ENCODE assay signal across 8 cellular contexts in the genomic region with DNA sequence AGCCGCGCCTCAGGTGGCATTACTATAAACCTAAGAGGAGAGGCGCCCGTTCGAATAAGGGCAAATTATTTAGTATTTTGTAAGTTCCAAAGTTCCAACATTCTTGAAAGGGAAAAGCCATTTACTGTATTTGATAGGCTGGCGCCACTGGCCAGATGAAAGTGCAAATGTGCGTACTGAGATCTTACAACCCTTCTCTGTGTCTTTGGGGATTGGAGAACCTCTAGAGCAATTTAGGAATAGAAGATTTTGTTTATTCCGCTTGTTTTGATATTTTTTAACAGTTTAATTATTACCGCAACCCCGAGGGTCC. TPM values are rescaled to one million over a fixed set of nuclear protein-coding genes. Genes with fewer than 3 reads are reported as not detected.
DNase-seq lines count a peak whose midpoint lies in the region; ATAC-seq and TF ChIP-seq lines count a peak whose summit lies in the region.

No MANE protein-coding gene starts in this region.

- DNase-seq in AG09309 (ENCODE audit: low read depth) = no peak
- DNase-seq in LNCaP clone FGC (ENCODE audit: low read depth) = no peak
- DNase-seq in naive thymus-derived CD8-positive, alpha-beta T cell = no peak
- DNase-seq in NCI-H2107 treated with DMSO at 0.1 percent for 48 hours (lab: John Stamatoyannopoulos, UW; ENCODE audit: unreplicated experiment) = no peak
- no peak for DNase-seq in mesenteric fat pad (ENCODE audit: low spot score)
- no peak for DNase-seq in iPS-NIHi11 (ENCODE audit: low spot score)

- WGBS in ectodermal cell, 2 experiments = 32 to 33% methylated on average over 10 of the region's 10 CpGs

- peak overlapping the region; percentile 85 to 94 (median 91) for H3K4me3 Mint-ChIP-seq in naive thymus-derived CD8-positive, alpha-beta T cell

- H3K27me3 Mint-ChIP-seq in naive thymus-derived CD8-positive, alpha-beta T cell = peaks cover 7 to 23% (median 10%) of the 10 kb centered on the region in 5 donors

- H3K9me3 Mint-ChIP-seq in naive thymus-derived CD8-positive, alpha-beta T cell = no peaks in the 10 kb centered on the region

- H3K27ac ChIP-seq in ectodermal cell (ENCODE audit: insufficient read depth, low read depth, low read length, poor library complexity, severe bottlenecking) = no peak overlapping the region

- H3K27me3 ChIP-seq in ectodermal cell (ENCODE audit: control insufficient read depth, insufficient read depth, low read length, poor library complexity, severe bottlenecking) = no peaks in the 10 kb centered on the region

- TF ChIP-seq CTCF in AG09309 (IDR thresholded peaks at IDR 0.05; ENCODE audit: control insufficient read depth, insufficient read depth, low read depth, low read length, missing control alignments) (no peak), LNCaP clone FGC (IDR thresholded peaks at IDR 0.05; ENCODE audit: control insufficient read depth, extremely low read depth, insufficient read depth) (no peak)

- H3K36me3 ChIP-seq in ectodermal cell (ENCODE audit: control insufficient read depth, insufficient read depth, low read length) = no peaks in the 10 kb centered on the region

- no peaks in the 10 kb centered on the region for H3K4me1 ChIP-seq in ectodermal cell (ENCODE audit: control insufficient read depth, insufficient read depth, low read length)

- H3K9me3 ChIP-seq in ectodermal cell (ENCODE audit: control insufficient read depth, low read length) = no peaks in the 10 kb centered on the region

- POLR2A ChIA-PET in naive thymus-derived CD8-positive, alpha-beta T cell (lab: Charles Lee) = no interaction called here

- H3K27ac Mint-ChIP-seq in naive thymus-derived CD8-positive, alpha-beta T cell = peak overlapping the region in 9 of 10 donors; percentile 71 to 97 (median 95)

- ATAC-seq in naive thymus-derived CD8-positive, alpha-beta T cell = no peak
- ATAC-seq in GM21447 (IDR thresholded peaks at IDR 0.05; ENCODE audit: unreplicated experiment) = no peak

- H3K4me1 Mint-ChIP-seq in naive thymus-derived CD8-positive, alpha-beta T cell = peaks cover 13 to 30% (median 21%) of the 10 kb centered on the region in 4 donors

- H3K36me3 Mint-ChIP-seq in naive thymus-derived CD8-positive, alpha-beta T cell = peaks cover 0 to 7% (median 3%) of the 10 kb centered on the region in 3 donors

- peak overlapping the region; percentile 89 for H3K4me3 ChIP-seq in AG09309 (ENCODE audit: control insufficient read depth, low read depth, low read length)
- peak overlapping the region; percentile 76 for H3K4me3 ChIP-seq in LNCaP clone FGC (ENCODE audit: low read depth, low read length)
- peak overlapping the region; percentile 83 for H3K4me3 ChIP-seq in ectodermal cell (ENCODE audit: insufficient read depth, low read depth, low read length)

RNA-seq across cellular contexts. Expression of gene WDR35, which starts 0.5 kb away (rescaled TPM):
- polyA plus RNA-seq in ectodermal cell (2013, experiment 1 of 4) = 20.8 TPM
- polyA plus RNA-seq in ectodermal cell (2013, experiment 2 of 4) = 30.3 TPM
- polyA plus RNA-seq in ectodermal cell (2013, experiment 3 of 4) = 14.6 TPM
- 17.0 TPM for polyA plus RNA-seq in ectodermal cell (2013, experiment 4 of 4)
- total RNA-seq in naive thymus-derived CD8-positive, alpha-beta T cell = 1 to 10 TPM; 4.8 to 5.6 TPM
- 1 to 10 TPM in 2 of 3 donors, under 1 TPM in 1; 0.91 to 1.8 (median 1.7) TPM for polyA plus RNA-seq in naive thymus-derived CD8-positive, alpha-beta T cell
- 6.6 TPM for total RNA-seq in mesenteric fat pad

RNA-seq across cellular contexts. Expression of gene MATN3, which starts 22.1 kb away (rescaled TPM):
- polyA plus RNA-seq in ectodermal cell (2013, experiment 1 of 4) = 2.2 TPM
- 2.8 TPM for polyA plus RNA-seq in ectodermal cell (2013, experiment 2 of 4)
- 2.3 TPM for polyA plus RNA-seq in ectodermal cell (2013, experiment 3 of 4)
- polyA plus RNA-seq in ectodermal cell (2013, experiment 4 of 4) = 2.5 TPM
- total RNA-seq in naive thymus-derived CD8-positive, alpha-beta T cell = not detected
- not detected for polyA plus RNA-seq in naive thymus-derived CD8-positive, alpha-beta T cell
- 1.2 TPM for total RNA-seq in mesenteric fat pad
